2 cellular contexts compared by ENCODE assay signal in the genomic region with DNA sequence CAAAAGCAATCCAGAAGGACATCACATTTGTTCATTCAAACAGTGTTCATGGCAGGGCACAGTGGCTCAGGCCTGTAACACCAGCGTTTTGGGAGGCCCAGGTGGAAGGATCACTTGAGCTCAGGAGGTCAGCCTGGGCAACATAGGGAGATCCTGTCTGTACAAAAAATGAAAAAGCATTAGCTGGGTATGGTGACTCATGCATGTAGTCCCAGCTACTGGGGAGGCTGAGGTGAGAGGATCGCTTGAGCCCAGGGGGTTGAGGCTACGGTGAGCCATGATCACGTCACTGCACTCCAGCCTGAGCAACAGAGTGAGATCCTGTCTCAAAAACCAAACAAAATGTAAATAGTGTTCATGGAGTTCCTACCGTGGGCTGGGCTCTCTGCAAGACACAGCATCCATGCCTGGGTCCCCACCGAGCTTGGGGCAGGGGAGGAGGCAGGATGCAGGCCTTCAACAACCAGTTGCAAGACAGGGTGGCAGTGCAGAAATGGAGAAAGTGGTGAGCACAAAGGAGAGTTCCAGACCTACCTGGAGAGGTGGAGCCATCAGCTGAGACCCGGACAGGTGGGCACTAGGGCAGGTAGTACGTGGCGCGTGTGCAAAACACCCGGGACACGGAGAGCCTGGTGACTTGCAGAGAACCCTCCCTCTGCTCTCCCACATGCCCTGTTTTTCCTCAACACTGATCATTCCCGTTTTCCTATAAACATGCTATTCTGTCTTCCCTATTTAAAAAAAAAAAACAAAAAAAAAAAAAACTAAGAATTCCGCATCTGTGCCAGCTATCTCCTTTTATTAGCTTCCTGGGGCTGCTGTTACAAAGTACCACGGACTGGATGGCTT.
A peak's percentile ranks its signal among the peaks of the same experiment; 100 is the strongest.
TF ChIP-seq lines count a peak whose summit lies in the region.

No MANE protein-coding gene starts in this region.

TF ChIP-seq in A549, 52 proteins besides CTCF, POLR2A, EP300 and RAD21 (continued from another document):
- TF ChIP-seq, protein P1, sequence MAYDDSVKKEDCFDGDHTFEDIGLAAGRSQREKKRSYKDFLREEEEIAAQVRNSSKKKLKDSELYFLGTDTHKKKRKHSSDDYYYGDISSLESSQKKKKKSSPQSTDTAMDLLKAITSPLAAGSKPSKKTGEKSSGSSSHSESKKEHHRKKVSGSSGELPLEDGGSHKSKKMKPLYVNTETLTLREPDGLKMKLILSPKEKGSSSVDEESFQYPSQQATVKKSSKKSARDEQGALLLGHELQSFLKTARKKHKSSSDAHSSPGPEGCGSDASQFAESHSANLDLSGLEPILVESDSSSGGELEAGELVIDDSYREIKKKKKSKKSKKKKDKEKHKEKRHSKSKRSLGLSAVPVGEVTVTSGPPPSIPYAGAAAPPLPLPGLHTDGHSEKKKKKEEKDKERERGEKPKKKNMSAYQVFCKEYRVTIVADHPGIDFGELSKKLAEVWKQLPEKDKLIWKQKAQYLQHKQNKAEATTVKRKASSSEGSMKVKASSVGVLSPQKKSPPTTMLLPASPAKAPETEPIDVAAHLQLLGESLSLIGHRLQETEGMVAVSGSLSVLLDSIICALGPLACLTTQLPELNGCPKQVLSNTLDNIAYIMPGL (CRISPR knock-in tag; IDR thresholded peaks at IDR 0.05; ENCODE audit: borderline replicate concordance): no peak
- TF ChIP-seq KDM1A (IDR thresholded peaks at IDR 0.05; ENCODE audit: low read depth): no peak
- TF ChIP-seq ZNF302 (CRISPR knock-in tag; IDR thresholded peaks at IDR 0.05): no peak
- no peak for TF ChIP-seq JUNB (IDR thresholded peaks at IDR 0.05)
- TF ChIP-seq, protein P2, sequence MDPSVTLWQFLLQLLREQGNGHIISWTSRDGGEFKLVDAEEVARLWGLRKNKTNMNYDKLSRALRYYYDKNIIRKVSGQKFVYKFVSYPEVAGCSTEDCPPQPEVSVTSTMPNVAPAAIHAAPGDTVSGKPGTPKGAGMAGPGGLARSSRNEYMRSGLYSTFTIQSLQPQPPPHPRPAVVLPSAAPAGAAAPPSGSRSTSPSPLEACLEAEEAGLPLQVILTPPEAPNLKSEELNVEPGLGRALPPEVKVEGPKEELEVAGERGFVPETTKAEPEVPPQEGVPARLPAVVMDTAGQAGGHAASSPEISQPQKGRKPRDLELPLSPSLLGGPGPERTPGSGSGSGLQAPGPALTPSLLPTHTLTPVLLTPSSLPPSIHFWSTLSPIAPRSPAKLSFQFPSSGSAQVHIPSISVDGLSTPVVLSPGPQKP (IDR thresholded peaks at IDR 0.05; ENCODE audit: low read depth, low read length): no peak
- TF ChIP-seq, protein P3, sequence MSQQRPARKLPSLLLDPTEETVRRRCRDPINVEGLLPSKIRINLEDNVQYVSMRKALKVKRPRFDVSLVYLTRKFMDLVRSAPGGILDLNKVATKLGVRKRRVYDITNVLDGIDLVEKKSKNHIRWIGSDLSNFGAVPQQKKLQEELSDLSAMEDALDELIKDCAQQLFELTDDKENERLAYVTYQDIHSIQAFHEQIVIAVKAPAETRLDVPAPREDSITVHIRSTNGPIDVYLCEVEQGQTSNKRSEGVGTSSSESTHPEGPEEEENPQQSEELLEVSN (IDR thresholded peaks at IDR 0.05; ENCODE audit: borderline replicate concordance, low read depth): no peak
- TF ChIP-seq, protein P4, sequence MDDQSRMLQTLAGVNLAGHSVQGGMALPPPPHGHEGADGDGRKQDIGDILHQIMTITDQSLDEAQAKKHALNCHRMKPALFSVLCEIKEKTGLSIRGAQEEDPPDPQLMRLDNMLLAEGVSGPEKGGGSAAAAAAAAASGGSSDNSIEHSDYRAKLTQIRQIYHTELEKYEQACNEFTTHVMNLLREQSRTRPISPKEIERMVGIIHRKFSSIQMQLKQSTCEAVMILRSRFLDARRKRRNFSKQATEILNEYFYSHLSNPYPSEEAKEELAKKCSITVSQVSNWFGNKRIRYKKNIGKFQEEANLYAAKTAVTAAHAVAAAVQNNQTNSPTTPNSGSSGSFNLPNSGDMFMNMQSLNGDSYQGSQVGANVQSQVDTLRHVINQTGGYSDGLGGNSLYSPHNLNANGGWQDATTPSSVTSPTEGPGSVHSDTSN (IDR thresholded peaks at IDR 0.05): no peak
- no peak for TF ChIP-seq HEYL (CRISPR knock-in tag; IDR thresholded peaks at IDR 0.05)
- no peak for TF ChIP-seq NFE2L2 (conservative IDR thresholded peaks at IDR 0.05; ENCODE audit: low read length)

TF ChIP-seq in K562, 482 proteins besides CTCF, POLR2A, EP300 and RAD21 (continued from another document):
- TF ChIP-seq, protein P5, sequence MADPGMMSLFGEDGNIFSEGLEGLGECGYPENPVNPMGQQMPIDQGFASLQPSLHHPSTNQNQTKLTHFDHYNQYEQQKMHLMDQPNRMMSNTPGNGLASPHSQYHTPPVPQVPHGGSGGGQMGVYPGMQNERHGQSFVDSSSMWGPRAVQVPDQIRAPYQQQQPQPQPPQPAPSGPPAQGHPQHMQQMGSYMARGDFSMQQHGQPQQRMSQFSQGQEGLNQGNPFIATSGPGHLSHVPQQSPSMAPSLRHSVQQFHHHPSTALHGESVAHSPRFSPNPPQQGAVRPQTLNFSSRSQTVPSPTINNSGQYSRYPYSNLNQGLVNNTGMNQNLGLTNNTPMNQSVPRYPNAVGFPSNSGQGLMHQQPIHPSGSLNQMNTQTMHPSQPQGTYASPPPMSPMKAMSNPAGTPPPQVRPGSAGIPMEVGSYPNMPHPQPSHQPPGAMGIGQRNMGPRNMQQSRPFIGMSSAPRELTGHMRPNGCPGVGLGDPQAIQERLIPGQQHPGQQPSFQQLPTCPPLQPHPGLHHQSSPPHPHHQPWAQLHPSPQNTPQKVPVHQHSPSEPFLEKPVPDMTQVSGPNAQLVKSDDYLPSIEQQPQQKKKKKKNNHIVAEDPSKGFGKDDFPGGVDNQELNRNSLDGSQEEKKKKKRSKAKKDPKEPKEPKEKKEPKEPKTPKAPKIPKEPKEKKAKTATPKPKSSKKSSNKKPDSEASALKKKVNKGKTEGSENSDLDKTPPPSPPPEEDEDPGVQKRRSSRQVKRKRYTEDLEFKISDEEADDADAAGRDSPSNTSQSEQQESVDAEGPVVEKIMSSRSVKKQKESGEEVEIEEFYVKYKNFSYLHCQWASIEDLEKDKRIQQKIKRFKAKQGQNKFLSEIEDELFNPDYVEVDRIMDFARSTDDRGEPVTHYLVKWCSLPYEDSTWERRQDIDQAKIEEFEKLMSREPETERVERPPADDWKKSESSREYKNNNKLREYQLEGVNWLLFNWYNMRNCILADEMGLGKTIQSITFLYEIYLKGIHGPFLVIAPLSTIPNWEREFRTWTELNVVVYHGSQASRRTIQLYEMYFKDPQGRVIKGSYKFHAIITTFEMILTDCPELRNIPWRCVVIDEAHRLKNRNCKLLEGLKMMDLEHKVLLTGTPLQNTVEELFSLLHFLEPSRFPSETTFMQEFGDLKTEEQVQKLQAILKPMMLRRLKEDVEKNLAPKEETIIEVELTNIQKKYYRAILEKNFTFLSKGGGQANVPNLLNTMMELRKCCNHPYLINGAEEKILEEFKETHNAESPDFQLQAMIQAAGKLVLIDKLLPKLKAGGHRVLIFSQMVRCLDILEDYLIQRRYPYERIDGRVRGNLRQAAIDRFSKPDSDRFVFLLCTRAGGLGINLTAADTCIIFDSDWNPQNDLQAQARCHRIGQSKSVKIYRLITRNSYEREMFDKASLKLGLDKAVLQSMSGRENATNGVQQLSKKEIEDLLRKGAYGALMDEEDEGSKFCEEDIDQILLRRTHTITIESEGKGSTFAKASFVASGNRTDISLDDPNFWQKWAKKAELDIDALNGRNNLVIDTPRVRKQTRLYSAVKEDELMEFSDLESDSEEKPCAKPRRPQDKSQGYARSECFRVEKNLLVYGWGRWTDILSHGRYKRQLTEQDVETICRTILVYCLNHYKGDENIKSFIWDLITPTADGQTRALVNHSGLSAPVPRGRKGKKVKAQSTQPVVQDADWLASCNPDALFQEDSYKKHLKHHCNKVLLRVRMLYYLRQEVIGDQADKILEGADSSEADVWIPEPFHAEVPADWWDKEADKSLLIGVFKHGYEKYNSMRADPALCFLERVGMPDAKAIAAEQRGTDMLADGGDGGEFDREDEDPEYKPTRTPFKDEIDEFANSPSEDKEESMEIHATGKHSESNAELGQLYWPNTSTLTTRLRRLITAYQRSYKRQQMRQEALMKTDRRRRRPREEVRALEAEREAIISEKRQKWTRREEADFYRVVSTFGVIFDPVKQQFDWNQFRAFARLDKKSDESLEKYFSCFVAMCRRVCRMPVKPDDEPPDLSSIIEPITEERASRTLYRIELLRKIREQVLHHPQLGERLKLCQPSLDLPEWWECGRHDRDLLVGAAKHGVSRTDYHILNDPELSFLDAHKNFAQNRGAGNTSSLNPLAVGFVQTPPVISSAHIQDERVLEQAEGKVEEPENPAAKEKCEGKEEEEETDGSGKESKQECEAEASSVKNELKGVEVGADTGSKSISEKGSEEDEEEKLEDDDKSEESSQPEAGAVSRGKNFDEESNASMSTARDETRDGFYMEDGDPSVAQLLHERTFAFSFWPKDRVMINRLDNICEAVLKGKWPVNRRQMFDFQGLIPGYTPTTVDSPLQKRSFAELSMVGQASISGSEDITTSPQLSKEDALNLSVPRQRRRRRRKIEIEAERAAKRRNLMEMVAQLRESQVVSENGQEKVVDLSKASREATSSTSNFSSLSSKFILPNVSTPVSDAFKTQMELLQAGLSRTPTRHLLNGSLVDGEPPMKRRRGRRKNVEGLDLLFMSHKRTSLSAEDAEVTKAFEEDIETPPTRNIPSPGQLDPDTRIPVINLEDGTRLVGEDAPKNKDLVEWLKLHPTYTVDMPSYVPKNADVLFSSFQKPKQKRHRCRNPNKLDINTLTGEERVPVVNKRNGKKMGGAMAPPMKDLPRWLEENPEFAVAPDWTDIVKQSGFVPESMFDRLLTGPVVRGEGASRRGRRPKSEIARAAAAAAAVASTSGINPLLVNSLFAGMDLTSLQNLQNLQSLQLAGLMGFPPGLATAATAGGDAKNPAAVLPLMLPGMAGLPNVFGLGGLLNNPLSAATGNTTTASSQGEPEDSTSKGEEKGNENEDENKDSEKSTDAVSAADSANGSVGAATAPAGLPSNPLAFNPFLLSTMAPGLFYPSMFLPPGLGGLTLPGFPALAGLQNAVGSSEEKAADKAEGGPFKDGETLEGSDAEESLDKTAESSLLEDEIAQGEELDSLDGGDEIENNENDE (IDR thresholded peaks at IDR 0.05; ENCODE audit: low read depth, low read length): no peak
- TF ChIP-seq CBFB (CRISPR knock-in tag; IDR thresholded peaks at IDR 0.05) (0 out of 2 replicates have a peak, but pooled peaks have one; percentile 31), FOXM1 (IDR thresholded peaks at IDR 0.05; ENCODE audit: low read depth) (no peak), FOXM1 (CRISPR knock-in tag; IDR thresholded peaks at IDR 0.05; ENCODE audit: low read depth) (no peak), TCF3 (CRISPR knock-in tag; IDR thresholded peaks at IDR 0.05) (no peak), ZNF253 (CRISPR knock-in tag; conservative IDR thresholded peaks at IDR 0.05) (no peak), CTBP1 (IDR thresholded peaks at IDR 0.05; ENCODE audit: borderline replicate concordance) (no peak), SIN3A (IDR thresholded peaks at IDR 0.05; ENCODE audit: borderline replicate concordance in 2 of 2, control insufficient read depth in 1 of 2, low read depth in 2 of 2, low read length in 2 of 2) (no peak), MTA2 (IDR thresholded peaks at IDR 0.05; ENCODE audit: low read depth) (no peak), NR2C1 (IDR thresholded peaks at IDR 0.05) (no peak), NR2C1 (tag; IDR thresholded peaks at IDR 0.05) (no peak), CEBPB (tag; IDR thresholded peaks at IDR 0.05) (no peak), ZC3H11A (IDR thresholded peaks at IDR 0.05; ENCODE audit: low read depth, low read length) (no peak), JUND (IDR thresholded peaks at IDR 0.05; ENCODE audit: borderline replicate concordance, low read depth, low read length) (peak; percentile 57), JUND (tag; IDR thresholded peaks at IDR 0.05; ENCODE audit: borderline replicate concordance, low read depth, low read length) (no peak), ZNF121 (CRISPR knock-in tag; conservative IDR thresholded peaks at IDR 0.05) (0 out of 2 replicates have a peak, but pooled peaks have one; percentile 54), PHF8 (IDR thresholded peaks at IDR 0.05; ENCODE audit: borderline replicate concordance, low read length) (no peak), TAF1 (IDR thresholded peaks at IDR 0.05; ENCODE audit: control insufficient read depth, extremely low read depth, insufficient read depth, low read length, severe bottlenecking) (no peak), SP1 (CRISPR knock-in tag; IDR thresholded peaks at IDR 0.05) (no peak)
- TF ChIP-seq, protein P6, sequence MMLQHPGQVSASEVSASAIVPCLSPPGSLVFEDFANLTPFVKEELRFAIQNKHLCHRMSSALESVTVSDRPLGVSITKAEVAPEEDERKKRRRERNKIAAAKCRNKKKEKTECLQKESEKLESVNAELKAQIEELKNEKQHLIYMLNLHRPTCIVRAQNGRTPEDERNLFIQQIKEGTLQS (IDR thresholded peaks at IDR 0.05): peak; percentile 76
- TF ChIP-seq, protein P6 (CRISPR knock-in tag; conservative IDR thresholded peaks at IDR 0.05): no peak
- TF ChIP-seq, protein P7, sequence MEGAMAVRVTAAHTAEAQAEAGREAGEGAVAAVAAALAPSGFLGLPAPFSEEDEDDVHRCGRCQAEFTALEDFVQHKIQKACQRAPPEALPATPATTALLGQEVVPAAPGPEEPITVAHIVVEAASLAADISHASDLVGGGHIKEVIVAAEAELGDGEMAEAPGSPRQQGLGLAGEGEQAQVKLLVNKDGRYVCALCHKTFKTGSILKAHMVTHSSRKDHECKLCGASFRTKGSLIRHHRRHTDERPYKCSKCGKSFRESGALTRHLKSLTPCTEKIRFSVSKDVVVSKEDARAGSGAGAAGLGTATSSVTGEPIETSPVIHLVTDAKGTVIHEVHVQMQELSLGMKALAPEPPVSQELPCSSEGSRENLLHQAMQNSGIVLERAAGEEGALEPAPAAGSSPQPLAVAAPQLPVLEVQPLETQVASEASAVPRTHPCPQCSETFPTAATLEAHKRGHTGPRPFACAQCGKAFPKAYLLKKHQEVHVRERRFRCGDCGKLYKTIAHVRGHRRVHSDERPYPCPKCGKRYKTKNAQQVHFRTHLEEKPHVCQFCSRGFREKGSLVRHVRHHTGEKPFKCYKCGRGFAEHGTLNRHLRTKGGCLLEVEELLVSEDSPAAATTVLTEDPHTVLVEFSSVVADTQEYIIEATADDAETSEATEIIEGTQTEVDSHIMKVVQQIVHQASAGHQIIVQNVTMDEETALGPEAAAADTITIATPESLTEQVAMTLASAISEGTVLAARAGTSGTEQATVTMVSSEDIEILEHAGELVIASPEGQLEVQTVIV (CRISPR knock-in tag; IDR thresholded peaks at IDR 0.05; ENCODE audit: borderline replicate concordance): no peak
